Comparison of ENCODE assay signal across 9 cellular contexts in genomic region chr9:132879443-132880310, GRCh38. TPM values are rescaled to one million over a fixed set of nuclear protein-coding genes. Genes with fewer than 3 reads are reported as not detected.
A peak's percentile ranks its signal among the peaks of the same experiment; 100 is the strongest.
DNase-seq lines count a peak whose midpoint lies in the region; ATAC-seq, FAIRE-seq and TF ChIP-seq lines count a peak whose summit lies in the region.
"Had no signal": no experiment of that assay in that cellular context is flagged by ENCODE, and none has a peak within 500 bp of the region (broad histone marks: within the 10 kb centered on the region; RNA-seq: fewer than 3 reads in every experiment).

No MANE protein-coding gene starts in this region.

- no peaks in the 10 kb centered on the region for H3K79me2 ChIP-seq in astrocyte (ENCODE audit: insufficient read depth, low read length)

- POLR2A ChIA-PET in naive thymus-derived CD8-positive, alpha-beta T cell (lab: Charles Lee): interaction anchor here (0.5 to 3.4 kb wide), 3 partner anchors 10 to 226 kb away, joined by 3 to 17 read pairs (median 3); partner anchors contain the start of genes DDX31 and GTF3C4

- H3K36me3 Mint-ChIP-seq in astrocyte (ENCODE audit: low read depth, unreplicated experiment): peaks cover 5% of the 10 kb centered on the region
- H3K36me3 Mint-ChIP-seq in naive thymus-derived CD8-positive, alpha-beta T cell: no peaks in the 10 kb centered on the region

- H3K27ac ChIP-seq in HL-60 (replicated peaks) (peak overlapping the region; percentile 71), astrocyte (ENCODE audit: low read depth, low read length) (no peak overlapping the region)

- H3K4me1 ChIP-seq in astrocyte (ENCODE audit: insufficient read depth, low read length): no peaks in the 10 kb centered on the region

- H3K9ac ChIP-seq in astrocyte (ENCODE audit: low read length): no peak overlapping the region

- peak overlapping the region; percentile 84 for H3K4me3 Mint-ChIP-seq in astrocyte (ENCODE audit: unreplicated experiment)
- H3K4me3 Mint-ChIP-seq in naive thymus-derived CD8-positive, alpha-beta T cell: peak overlapping the region; percentile 76 to 91 (median 82)

- no peak for ATAC-seq in naive thymus-derived CD8-positive, alpha-beta T cell
- no peak for ATAC-seq in GM21447 (IDR thresholded peaks at IDR 0.05; ENCODE audit: unreplicated experiment)

- no peaks in the 10 kb centered on the region for H3K27me3 ChIP-seq in HL-60 (ENCODE audit: insufficient read depth, poor library complexity, severe bottlenecking)
- no peaks in the 10 kb centered on the region for H3K27me3 ChIP-seq in astrocyte (ENCODE audit: insufficient read depth, low read length)

- no peaks in the 10 kb centered on the region for H3K9me3 Mint-ChIP-seq in astrocyte (ENCODE audit: unreplicated experiment)
- H3K9me3 Mint-ChIP-seq in naive thymus-derived CD8-positive, alpha-beta T cell: no peaks in the 10 kb centered on the region

- no peak for FAIRE-seq in astrocyte (lab: Jason Lieb, UNC)

- no peaks in the 10 kb centered on the region for H3K9me3 ChIP-seq in astrocyte (ENCODE audit: insufficient read depth, low read depth, low read length)

- H3K36me3 ChIP-seq in astrocyte (ENCODE audit: insufficient read depth, low read length): no peaks in the 10 kb centered on the region

- DNase-seq in AG10803 (ENCODE audit: low read depth) (no peak), HL-60 (ENCODE audit: low read depth in 1 of 2, low spot score in 1 of 2) (peak; percentile 32 to 80), astrocyte (ENCODE audit: low read depth) (no peak), NCI-H69 (lab: John Stamatoyannopoulos, UW) (no peak), NCI-H748 treated with DMSO at 0.1 percent for 48 hours (lab: John Stamatoyannopoulos, UW) (no peak), DMS53 treated with DMSO at 0.1 percent for 48 hours (lab: John Stamatoyannopoulos, UW; ENCODE audit: unreplicated experiment) (no peak)
- DNase-seq in naive thymus-derived CD8-positive, alpha-beta T cell: no peak
- DNase-seq: PC-3 had no signal

- H3K4me3 ChIP-seq in AG10803 (ENCODE audit: low read length): peak overlapping the region; percentile 98
- H3K4me3 ChIP-seq in HL-60 (replicated peaks; ENCODE audit: insufficient read depth, low read length): no peak overlapping the region
- H3K4me3 ChIP-seq in astrocyte (ENCODE audit: insufficient read depth, low read depth, low read length): no peak overlapping the region

- no peak for TF ChIP-seq CTCF in AG10803 (conservative IDR thresholded peaks at IDR 0.05; ENCODE audit: low read length)
- TF ChIP-seq CTCF in HL-60 (IDR thresholded peaks at IDR 0.05; ENCODE audit: insufficient read depth, low read length): no peak
- TF ChIP-seq CTCF in astrocyte (IDR thresholded peaks at IDR 0.05; ENCODE audit: insufficient read depth, low read depth, low read length): no peak

- peaks cover 18% of the 10 kb centered on the region for H3K27me3 Mint-ChIP-seq in astrocyte (ENCODE audit: low read depth, unreplicated experiment)
- no peaks in the 10 kb centered on the region for H3K27me3 Mint-ChIP-seq in naive thymus-derived CD8-positive, alpha-beta T cell

- H3K27ac Mint-ChIP-seq in astrocyte (ENCODE audit: unreplicated experiment): no peak overlapping the region
- peak overlapping the region; percentile 59 to 90 (median 84) for H3K27ac Mint-ChIP-seq in naive thymus-derived CD8-positive, alpha-beta T cell

- peaks cover 3% of the 10 kb centered on the region for H3K4me1 Mint-ChIP-seq in astrocyte (ENCODE audit: low read depth, unreplicated experiment)
- H3K4me1 Mint-ChIP-seq in naive thymus-derived CD8-positive, alpha-beta T cell: peaks cover 0 to 17% (median 15%) of the 10 kb centered on the region in 4 donors

- no peak overlapping the region for H2AFZ ChIP-seq in astrocyte (ENCODE audit: low read depth, low read length)

- H3K4me2 ChIP-seq in astrocyte (ENCODE audit: low read length): peak overlapping the region; percentile 92

- H4K20me1 ChIP-seq in astrocyte (ENCODE audit: insufficient read depth, low read length): no peaks in the 10 kb centered on the region

RNA-seq across cellular contexts. Expression of gene SPACA9, which starts 1.0 kb away (rescaled TPM):
- total RNA-seq in astrocyte: 3.9 and 5.0 TPM in 2 replicates
- total RNA-seq in naive thymus-derived CD8-positive, alpha-beta T cell: 1 to 10 TPM; 1.9 to 2.2 TPM
- 1 to 10 TPM; 2.3 to 3.1 (median 2.4) TPM for polyA plus RNA-seq in naive thymus-derived CD8-positive, alpha-beta T cell

RNA-seq across cellular contexts. Expression of gene AK8, which starts 1.6 kb away (rescaled TPM):
- 0.27 and 0.84 TPM in 2 replicates for total RNA-seq in astrocyte
- not detected for total RNA-seq in naive thymus-derived CD8-positive, alpha-beta T cell
- under 1 TPM in 1 of 3 donors, not detected in 2; 0.14 TPM for polyA plus RNA-seq in naive thymus-derived CD8-positive, alpha-beta T cell

Comparison
In these comparisons a context has a peak if more than half of its experiments do, and no peak if none do; other contexts are left out.
1. DNase-seq: peak in HL-60 (2 of 2); none in AG10803 (single experiment), astrocyte (single experiment), naive thymus-derived CD8-positive, alpha-beta T cell (0 of 10), NCI-H69 (single experiment), NCI-H748 treated with DMSO at 0.1 percent for 48 hours (single experiment) and DMS53 treated with DMSO at 0.1 percent for 48 hours (single experiment).